Comparison of ENCODE assay signal across 24 cellular contexts in the genomic region with DNA sequence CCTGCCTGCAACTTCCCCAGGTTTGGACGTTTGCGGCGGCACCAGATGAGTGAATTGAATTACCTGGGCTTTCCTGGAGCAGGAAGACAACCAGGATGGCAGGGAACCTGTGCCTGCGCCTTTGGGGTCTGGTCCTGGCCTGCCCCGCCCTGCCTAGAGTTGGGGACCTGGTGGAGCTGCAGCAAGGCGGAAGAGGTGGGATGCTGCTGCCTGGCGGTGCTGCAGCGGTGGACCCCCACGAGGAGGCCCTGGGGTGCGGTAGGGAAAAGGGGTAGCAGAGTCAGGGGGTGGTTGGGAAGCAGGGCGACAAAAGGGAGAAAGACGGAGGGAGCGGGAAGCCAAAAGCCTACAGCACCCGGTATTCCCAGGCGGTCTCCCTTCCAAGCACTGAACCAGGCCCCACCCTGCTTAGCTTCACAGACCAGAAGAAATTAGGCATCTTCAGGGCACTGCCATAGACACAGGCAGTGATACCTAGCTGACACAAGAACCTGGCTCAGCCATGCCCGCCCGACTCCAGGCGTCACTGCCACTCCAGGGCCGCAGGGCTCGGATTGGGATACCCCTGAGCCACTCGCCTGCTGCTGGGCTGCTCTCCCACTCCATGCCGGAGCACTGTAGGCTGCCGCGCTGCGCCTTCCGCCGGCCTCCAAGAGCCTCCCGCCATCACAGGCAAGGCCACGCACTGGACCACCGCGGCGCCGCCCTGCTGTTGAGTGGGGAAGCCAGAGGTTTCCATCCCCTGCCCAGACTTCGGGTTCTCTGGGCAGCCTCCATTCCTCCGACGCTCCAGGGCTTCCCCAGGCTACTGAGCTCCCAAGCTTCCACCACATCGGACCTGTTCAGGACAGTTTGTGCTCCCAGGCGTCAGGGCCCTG.
DNase-seq lines count a peak whose midpoint lies in the region; ATAC-seq, FAIRE-seq and TF ChIP-seq lines count a peak whose summit lies in the region.
"Had no signal": no experiment of that assay in that cellular context is flagged by ENCODE, and none has a peak within 500 bp of the region (broad histone marks: within the 10 kb centered on the region; RNA-seq: fewer than 3 reads in every experiment).

No MANE protein-coding gene starts in this region.

- no peak overlapping the region for H3K9ac ChIP-seq in trophoblast cell (ENCODE audit: low read length)
- H3K9ac ChIP-seq: GM23248 had no signal

- H3K79me1 ChIP-seq in trophoblast cell (ENCODE audit: low read length): no peaks in the 10 kb centered on the region

- no peak overlapping the region for H3K14ac ChIP-seq in trophoblast cell (ENCODE audit: low read length)

- no peak for TF ChIP-seq CTCF in foreskin keratinocyte (conservative IDR thresholded peaks at IDR 0.05)
- TF ChIP-seq CTCF in natural killer cell (IDR thresholded peaks at IDR 0.05): no peak

- H4K12ac ChIP-seq in trophoblast cell (ENCODE audit: low read depth, low read length): peak overlapping the region; percentile 37

- no peak overlapping the region for H3K23ac ChIP-seq in trophoblast cell (ENCODE audit: low read length)

- H3K79me2 ChIP-seq in trophoblast cell (ENCODE audit: control insufficient read depth, insufficient read depth, low read length, poor library complexity): no peaks in the 10 kb centered on the region

- no peak overlapping the region for H4K91ac ChIP-seq in trophoblast cell (ENCODE audit: low read depth, low read length)

- H3K4me3 Mint-ChIP-seq in natural killer cell: no peak overlapping the region

- H2BK12ac ChIP-seq in trophoblast cell (ENCODE audit: low read length): no peak overlapping the region

- no peak overlapping the region for H4K8ac ChIP-seq in trophoblast cell (ENCODE audit: low read depth, low read length)

- ATAC-seq in foreskin keratinocyte (peak; percentile 53), natural killer cell (no peak)
- ATAC-seq: GM12878 had no signal

- H2BK120ac ChIP-seq in trophoblast cell (ENCODE audit: insufficient read depth, low read length, poor library complexity): no peak overlapping the region

- peak; percentile 15 for DNase-seq in DMS53 (lab: John Stamatoyannopoulos, UW)
- no peak for DNase-seq in DMS53 treated with DMSO at 0.1 percent for 48 hours (lab: John Stamatoyannopoulos, UW; ENCODE audit: unreplicated experiment)
- peak; percentile 15 for DNase-seq in NCI-H774 (lab: John Stamatoyannopoulos, UW)
- DNase-seq in foreskin keratinocyte: no peak
- DNase-seq in trophoblast cell: no peak
- no peak for DNase-seq in urothelium cell line (ENCODE audit: low spot score)
- no peak for DNase-seq in natural killer cell
- no peak for DNase-seq in RPMI8226
- DNase-seq: 8988T; CD8-positive, alpha-beta memory T cell; DMS79 treated with DMSO at 0.1 percent for 48 hours; GM23248; KG1; NCI-H1092 treated with DMSO at 0.1 percent for 48 hours; NCI-H1436 treated with DMSO at 0.1 percent for 48 hours; NCI-H1930; NCI-H510A; NCI-H748 treated with DMSO at 0.1 percent for 48 hours; NK-92 treated with Interleukin-12 subunit alpha and Interleukin-12 subunit beta, amount 100 ng/mL, for 24 hours had no signal

- peaks cover 5 to 12% of the 10 kb centered on the region in 2 donors for H3K9me3 Mint-ChIP-seq in natural killer cell

- H3K36me3 Mint-ChIP-seq in natural killer cell: peaks cover 9% of the 10 kb centered on the region
- H3K36me3 Mint-ChIP-seq: CD8-positive, alpha-beta memory T cell had no signal

- intact Hi-C loops in natural killer cell (cut with micrococcal nuclease): no loop called here

- no peak overlapping the region for H3K18ac ChIP-seq in trophoblast cell (ENCODE audit: low read length)

- no peaks in the 10 kb centered on the region for H3K4me1 Mint-ChIP-seq in natural killer cell
- H3K4me1 Mint-ChIP-seq: CD8-positive, alpha-beta memory T cell had no signal

- H2BK5ac ChIP-seq in trophoblast cell (ENCODE audit: low read depth, low read length, poor library complexity): no peak overlapping the region

- H2AK5ac ChIP-seq in trophoblast cell (ENCODE audit: low read length): no peak overlapping the region

- H3K4ac ChIP-seq in trophoblast cell (ENCODE audit: low read depth, low read length): no peak overlapping the region

- H3K36me3 ChIP-seq in trophoblast cell (ENCODE audit: control insufficient read depth in 1 of 2, insufficient read depth in 2 of 2, low read length in 2 of 2): no peaks in the 10 kb centered on the region
- H3K36me3 ChIP-seq: HAP-1, SJSA1 had no signal

- no peak overlapping the region for H2AFZ ChIP-seq in trophoblast cell (ENCODE audit: insufficient read depth, low read length, poor library complexity)
- H2AFZ ChIP-seq: GM23248 had no signal

- no peaks in the 10 kb centered on the region for H3K27me3 Mint-ChIP-seq in natural killer cell (ENCODE audit: low read depth in 2 of 2)
- H3K27me3 Mint-ChIP-seq: CD8-positive, alpha-beta memory T cell had no signal

- H3K4me1 ChIP-seq in foreskin keratinocyte (no peaks in the 10 kb centered on the region), trophoblast cell (ENCODE audit: control insufficient read depth in 1 of 2, insufficient read depth in 2 of 2, low read length in 2 of 2) (no peaks in the 10 kb centered on the region)
- H3K4me1 ChIP-seq: HAP-1, SJSA1 had no signal

- H3K4me2 ChIP-seq in trophoblast cell (ENCODE audit: low read length): no peak overlapping the region

- H3K27ac Mint-ChIP-seq in natural killer cell: no peak overlapping the region
- H3K27ac Mint-ChIP-seq: CD8-positive, alpha-beta memory T cell had no signal

- FAIRE-seq in urothelium cell line (lab: Jason Lieb, UNC): no peak
- FAIRE-seq: GM12878 had no signal

- H3K27ac ChIP-seq in foreskin keratinocyte (no peak overlapping the region), trophoblast cell (ENCODE audit: low read depth, low read length) (no peak overlapping the region)
- H3K27ac ChIP-seq: C4-2B, GM23248, HL-60, SJSA1 had no signal

- no peaks in the 10 kb centered on the region for H3K27me3 ChIP-seq in foreskin keratinocyte
- H3K27me3 ChIP-seq in trophoblast cell (ENCODE audit: insufficient read depth, low read length): no peaks in the 10 kb centered on the region
- H3K27me3 ChIP-seq: SJSA1 had no signal

- peaks cover 83% of the 10 kb centered on the region for H3K9me3 ChIP-seq in trophoblast cell (ENCODE audit: insufficient read depth, low read depth, low read length)
- H3K9me3 ChIP-seq: HAP-1 had no signal

- no peak overlapping the region for H3K4me3 ChIP-seq in trophoblast cell (ENCODE audit: low read depth, low read length)
- H3K4me3 ChIP-seq: GM12878, GM23248, HAP-1, SJSA1 had no signal

- WGBS in trophoblast cell (ENCODE audit: extremely low coverage, insufficient coverage, insufficient read length): no CpG with 5 or more reads among the region's 38 CpGs

Comparison
In these comparisons a context has a peak if more than half of its experiments do, and no peak if none do; other contexts are left out.
1. DNase-seq: peak in DMS53 (single experiment) and NCI-H774 (single experiment); none in DMS53 treated with DMSO at 0.1 percent for 48 hours (single experiment), foreskin keratinocyte (0 of 2), trophoblast cell (0 of 2), urothelium cell line (single experiment), natural killer cell (single experiment) and RPMI8226 (single experiment).